8 cellular contexts compared by ENCODE assay signal in the genomic region with DNA sequence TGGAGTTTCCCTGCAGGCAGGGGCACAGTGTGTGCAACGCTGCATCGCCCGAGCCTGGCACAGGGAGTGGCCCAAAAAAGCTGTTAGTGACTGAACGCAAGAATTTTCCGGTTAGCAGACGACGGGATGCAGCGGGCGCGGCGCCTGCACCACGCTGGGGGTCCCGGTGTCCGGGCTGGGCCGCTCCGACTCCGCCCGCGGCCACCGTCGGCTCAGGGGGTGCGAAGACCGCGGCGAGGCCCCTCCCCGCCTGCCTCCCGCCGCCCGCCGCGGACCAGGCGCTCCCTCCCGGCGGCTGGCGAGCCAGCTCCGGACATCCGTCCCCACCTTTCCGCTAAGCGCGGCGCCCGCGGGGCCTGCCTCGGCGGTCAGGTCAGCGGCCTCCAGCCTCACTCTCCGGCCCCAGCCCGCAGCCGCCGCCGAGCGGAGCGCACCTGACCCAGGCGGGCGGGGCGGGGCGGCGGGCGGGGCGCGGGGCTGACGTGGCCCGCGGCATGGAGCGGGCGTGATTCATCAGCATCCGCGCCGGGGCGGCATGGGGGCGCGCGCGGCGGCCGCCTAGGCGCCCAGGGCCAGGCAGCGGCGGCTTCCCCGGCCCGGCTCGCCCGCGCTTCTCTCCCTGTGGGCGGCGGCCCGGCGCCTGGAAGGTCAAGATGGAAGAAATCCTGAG. TPM values are rescaled to one million over a fixed set of nuclear protein-coding genes. Genes with fewer than 3 reads are reported as not detected.
DNase-seq lines count a peak whose midpoint lies in the region; ATAC-seq and TF ChIP-seq lines count a peak whose summit lies in the region.

Gene ARFGEF3, plus strand, starts transcription at position 506 of the 670 bp plus-strand sequence. Its CDS starts 148 bp downstream, at position 654.

- no peak within 1 kb of the TSS for H3K9ac ChIP-seq in muscle layer of colon (ENCODE audit: low read length)

- no peaks in the 10 kb centered on the region for H3K9me3 ChIP-seq in muscle layer of colon (ENCODE audit: low read length)

- H3K36me3 ChIP-seq in muscle layer of colon (ENCODE audit: insufficient read depth, low read length) = no peaks in the 10 kb centered on the region

- TF ChIP-seq CTCF in GM12865 (IDR thresholded peaks at IDR 0.05; ENCODE audit: insufficient read depth, low read depth, low read length, missing control alignments) = no peak
- no peak for TF ChIP-seq CTCF in epithelial cell of proximal tubule (conservative IDR thresholded peaks at IDR 0.05; ENCODE audit: low read depth, low read length)

- DNase-seq in GM12865 (ENCODE audit: low read depth) = peak; percentile 28
- DNase-seq in NCI-H460 (ENCODE audit: extremely low read depth, low read depth) = peak; percentile 22
- DNase-seq in activated T-cell treated with anti-CD3 and anti-CD28 coated beads for 4 hours = peak; percentile 48
- no peak for DNase-seq in epithelial cell of proximal tubule (ENCODE audit: low read depth)
- peak; percentile 27 to 33 for DNase-seq in stimulated activated CD8-positive, alpha-beta memory T cell treated with anti-CD3 and anti-CD28 coated beads, Interleukin-7, amount 100 ng/mL, for 48 hours (ENCODE audit: extremely low read depth in 1 of 2, low read depth in 1 of 2)
- DNase-seq in cortex of kidney (lab: John Stamatoyannopoulos, UW) = no peak

- H3K4me3 ChIP-seq in GM12865 (ENCODE audit: low read depth, low read length) (peak within 1 kb of the TSS; percentile 49), epithelial cell of proximal tubule (ENCODE audit: low read depth, low read length) (peak within 1 kb of the TSS; percentile 71), muscle layer of colon (ENCODE audit: low read depth in 1 of 2, low read length in 2 of 2) (peak within 1 kb of the TSS; percentile 60 to 61)

- no peak within 1 kb of the TSS for H3K27ac ChIP-seq in muscle layer of colon (ENCODE audit: low read depth, low read length)

- peak; percentile 79 for ATAC-seq in HG02610 (IDR thresholded peaks at IDR 0.05; ENCODE audit: unreplicated experiment)

- peaks cover 9 to 23% of the 10 kb centered on the region in 2 donors for H3K27me3 ChIP-seq in muscle layer of colon (ENCODE audit: control insufficient read depth in 1 of 2, insufficient read depth in 2 of 2, low read length in 2 of 2)

- no peaks in the 10 kb centered on the region for H3K4me1 ChIP-seq in muscle layer of colon (ENCODE audit: insufficient read depth, low read length)

RNA-seq across cellular contexts. Expression of gene ARFGEF3, which starts in this region (rescaled TPM):
- total RNA-seq in NCI-H460 (2014; rRNA removed; shearing (Covaris generic)) = 0.62 and 0.78 TPM in 2 replicates
- polyA plus RNA-seq in NCI-H460 (2014; cell fraction: nucleus; rRNA removed) = 0.01 and 0.04 TPM in 2 replicates
- 7.8 and 9.5 TPM in 2 replicates for total RNA-seq in epithelial cell of proximal tubule

Comparison
In these comparisons a context has a peak if more than half of its experiments do, and no peak if none do; other contexts are left out.
1. Peak in DNase-seq in NCI-H460; RNA of the gene not detected or under 1 TPM.
2. DNase-seq: peak in GM12865 (single experiment), activated T-cell treated with anti-CD3 and anti-CD28 coated beads for 4 hours (single experiment) and stimulated activated CD8-positive, alpha-beta memory T cell treated with anti-CD3 and anti-CD28 coated beads, Interleukin-7, amount 100 ng/mL, for 48 hours (2 of 2); none in epithelial cell of proximal tubule (single experiment) and cortex of kidney (single experiment).
3. Peak in every context shown above with its lines, with median percentiles within 50 percentile points of each other: H3K4me3 ChIP-seq.